ENCODE assay signal across 9 cellular contexts in the genomic region with DNA sequence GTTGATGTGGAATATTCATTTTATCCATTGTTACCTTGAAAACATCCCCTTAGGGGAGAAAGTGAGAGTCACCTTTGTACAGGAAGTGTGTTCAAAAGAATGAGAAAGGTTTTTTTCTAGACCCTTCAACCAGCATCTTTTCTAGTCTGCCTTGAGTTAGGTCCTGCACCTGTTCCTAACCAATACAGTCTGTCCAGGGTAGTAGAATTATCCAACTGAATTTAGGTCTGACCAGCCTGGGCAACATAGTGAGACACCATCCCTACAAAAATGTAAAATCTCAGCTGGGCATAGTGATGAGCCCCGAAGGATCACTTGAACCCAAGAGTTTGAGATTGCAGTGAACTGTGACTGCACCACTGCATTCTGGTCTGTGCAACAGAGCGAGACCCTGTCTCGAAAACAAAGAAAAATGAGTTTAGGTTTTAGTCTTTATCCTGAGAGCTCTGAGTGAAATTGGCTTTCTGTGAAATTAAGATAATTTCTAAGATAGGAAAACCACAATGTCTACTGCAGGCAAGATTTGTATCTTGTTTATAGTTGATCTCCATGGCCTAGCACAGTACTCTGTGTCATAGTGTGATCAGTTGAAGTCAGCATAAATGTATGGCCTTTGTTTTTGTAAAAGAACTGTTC. TPM values are rescaled to one million over a fixed set of nuclear protein-coding genes. Genes with fewer than 3 reads are reported as not detected.
A peak's percentile ranks its signal among the peaks of the same experiment; 100 is the strongest.
DNase-seq lines count a peak whose midpoint lies in the region; ATAC-seq and TF ChIP-seq lines count a peak whose summit lies in the region.
"Had no signal": no experiment of that assay in that cellular context is flagged by ENCODE, and none has a peak within 500 bp of the region (broad histone marks: within the 10 kb centered on the region; RNA-seq: fewer than 3 reads in every experiment).

No MANE protein-coding gene starts in this region.

- CTCF ChIA-PET in HEK293 (lab: Yijun Ruan, JAX) = interaction anchor here (0.6 to 1.0 kb wide), 2 partner anchors 149 to 153 kb away, joined by 3 read pairs; no protein-coding TSS in a partner anchor

- H3K27me3 Mint-ChIP-seq in IgD-negative memory B cell (no peaks in the 10 kb centered on the region), memory B cell (no peaks in the 10 kb centered on the region)

- peaks cover 4% of the 10 kb centered on the region for H3K36me3 Mint-ChIP-seq in IgD-negative memory B cell
- H3K36me3 Mint-ChIP-seq in memory B cell = peaks cover 5% of the 10 kb centered on the region

- H3K27ac Mint-ChIP-seq in IgD-negative memory B cell (peak overlapping the region in 2 of 3 donors; percentile 79 to 87), memory B cell (peak overlapping the region; percentile 66)

- no peak for TF ChIP-seq CTCF in HEK293 (tag by site-specific recombination; IDR thresholded peaks at IDR 0.05)

- ATAC-seq in GM18870 (IDR thresholded peaks at IDR 0.05; ENCODE audit: unreplicated experiment) (peak; percentile 82), memory B cell (ENCODE audit: low read depth) (peak; percentile 43), HG03571 (IDR thresholded peaks at IDR 0.05; ENCODE audit: unreplicated experiment) (no peak)

- H3K9me3 ChIP-seq in HEK293 (ENCODE audit: control insufficient read depth, insufficient read depth, low read depth, low read length) (no peaks in the 10 kb centered on the region), SJCRH30 (replicated peaks) (no peaks in the 10 kb centered on the region)

- H3K9me3 Mint-ChIP-seq in IgD-negative memory B cell (no peaks in the 10 kb centered on the region), memory B cell (no peaks in the 10 kb centered on the region)

- no peaks in the 10 kb centered on the region for H3K27me3 ChIP-seq in SJCRH30

- peaks cover 20 to 39% (median 38%) of the 10 kb centered on the region in 3 donors for H3K4me1 Mint-ChIP-seq in IgD-negative memory B cell
- H3K4me1 Mint-ChIP-seq in memory B cell = peaks cover 20% of the 10 kb centered on the region

- H3K36me3 ChIP-seq in HEK293 (ENCODE audit: control insufficient read depth in 2 of 2, insufficient read depth in 1 of 2, low read length in 2 of 2) = peaks cover 4% of the 10 kb centered on the region in 2 experiments; a peak in 2 of 3 replicates
- peaks cover 21% of the 10 kb centered on the region for H3K36me3 ChIP-seq in SJCRH30

- H3K27ac ChIP-seq in HEK293 (ENCODE audit: extremely low read depth, low read depth, low read length) (peak overlapping the region; percentile 47; the same call in 1 of the 2 replicates), SJCRH30 (no peak overlapping the region)

- H3K4me1 ChIP-seq in HEK293 (ENCODE audit: control insufficient read depth, insufficient read depth, low read length) (peaks cover 24% of the 10 kb centered on the region), SJCRH30 (no peaks in the 10 kb centered on the region)

- no peak overlapping the region for H3K4me3 ChIP-seq in HEK293 (ENCODE audit: low read depth, low read length)
- H3K4me3 ChIP-seq in SJCRH30 = no peak overlapping the region

- POLR2A ChIA-PET in HEK293 (lab: Yijun Ruan, JAX) = no interaction called here

- DNase-seq in memory B cell (ENCODE audit: low spot score in 2 of 2) (no peak), DMS114 treated with DMSO at 0.1 percent for 48 hours (lab: John Stamatoyannopoulos, UW; ENCODE audit: unreplicated experiment) (no peak), NCI-H2196 treated with DMSO at 0.1 percent for 48 hours (lab: John Stamatoyannopoulos, UW; ENCODE audit: unreplicated experiment) (no peak), SJCRH30 (no peak)
- DNase-seq: NCI-H1694 treated with DMSO at 0.1 percent for 48 hours had no signal

- H3K4me3 Mint-ChIP-seq in IgD-negative memory B cell (peak overlapping the region in 2 of 4 donors; percentile 42 to 70), memory B cell (peak overlapping the region; percentile 1)

TF ChIP-seq in HEK293, 187 proteins besides CTCF, POLR2A, EP300 and RAD21:
- TF ChIP-seq OSR2 (tag by site-specific recombination; IDR thresholded peaks at IDR 0.05) = peak; percentile 56; the same call in 1 of the 2 replicates
- peak; percentile 65 for TF ChIP-seq ZNF121 (tag by site-specific recombination; IDR thresholded peaks at IDR 0.05)
- TF ChIP-seq ZXDB (tag by site-specific recombination; IDR thresholded peaks at IDR 0.05) = peak; percentile 27; the same call in 1 of the 2 replicates
- TF ChIP-seq ZNF10 (tag by site-specific recombination; IDR thresholded peaks at IDR 0.05) = peak; percentile 93
- no peak for TF ChIP-seq ZNF48 (tag by site-specific recombination; IDR thresholded peaks at IDR 0.05)
- 0 out of 2 replicates have a peak, but pooled peaks have one; percentile 32 for TF ChIP-seq ZEB2 (tag by site-specific recombination; IDR thresholded peaks at IDR 0.05)
- TF ChIP-seq, protein P1, sequence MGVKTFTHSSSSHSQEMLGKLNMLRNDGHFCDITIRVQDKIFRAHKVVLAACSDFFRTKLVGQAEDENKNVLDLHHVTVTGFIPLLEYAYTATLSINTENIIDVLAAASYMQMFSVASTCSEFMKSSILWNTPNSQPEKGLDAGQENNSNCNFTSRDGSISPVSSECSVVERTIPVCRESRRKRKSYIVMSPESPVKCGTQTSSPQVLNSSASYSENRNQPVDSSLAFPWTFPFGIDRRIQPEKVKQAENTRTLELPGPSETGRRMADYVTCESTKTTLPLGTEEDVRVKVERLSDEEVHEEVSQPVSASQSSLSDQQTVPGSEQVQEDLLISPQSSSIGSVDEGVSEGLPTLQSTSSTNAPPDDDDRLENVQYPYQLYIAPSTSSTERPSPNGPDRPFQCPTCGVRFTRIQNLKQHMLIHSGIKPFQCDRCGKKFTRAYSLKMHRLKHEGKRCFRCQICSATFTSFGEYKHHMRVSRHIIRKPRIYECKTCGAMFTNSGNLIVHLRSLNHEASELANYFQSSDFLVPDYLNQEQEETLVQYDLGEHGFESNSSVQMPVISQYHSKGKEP (tag by site-specific recombination; IDR thresholded peaks at IDR 0.05) = no peak
- 0 out of 2 replicates have a peak, but pooled peaks have one; percentile 17 for TF ChIP-seq FEZF1 (tag by site-specific recombination; IDR thresholded peaks at IDR 0.05)
- TF ChIP-seq, protein P2, sequence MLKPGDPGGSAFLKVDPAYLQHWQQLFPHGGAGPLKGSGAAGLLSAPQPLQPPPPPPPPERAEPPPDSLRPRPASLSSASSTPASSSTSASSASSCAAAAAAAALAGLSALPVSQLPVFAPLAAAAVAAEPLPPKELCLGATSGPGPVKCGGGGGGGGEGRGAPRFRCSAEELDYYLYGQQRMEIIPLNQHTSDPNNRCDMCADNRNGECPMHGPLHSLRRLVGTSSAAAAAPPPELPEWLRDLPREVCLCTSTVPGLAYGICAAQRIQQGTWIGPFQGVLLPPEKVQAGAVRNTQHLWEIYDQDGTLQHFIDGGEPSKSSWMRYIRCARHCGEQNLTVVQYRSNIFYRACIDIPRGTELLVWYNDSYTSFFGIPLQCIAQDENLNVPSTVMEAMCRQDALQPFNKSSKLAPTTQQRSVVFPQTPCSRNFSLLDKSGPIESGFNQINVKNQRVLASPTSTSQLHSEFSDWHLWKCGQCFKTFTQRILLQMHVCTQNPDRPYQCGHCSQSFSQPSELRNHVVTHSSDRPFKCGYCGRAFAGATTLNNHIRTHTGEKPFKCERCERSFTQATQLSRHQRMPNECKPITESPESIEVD (tag by site-specific recombination; IDR thresholded peaks at IDR 0.05) = peak; percentile 88
- TF ChIP-seq ZNF843 (tag by site-specific recombination; IDR thresholded peaks at IDR 0.05) = 0 out of 2 replicates have a peak, but pooled peaks have one; percentile 42
- TF ChIP-seq, protein P3, sequence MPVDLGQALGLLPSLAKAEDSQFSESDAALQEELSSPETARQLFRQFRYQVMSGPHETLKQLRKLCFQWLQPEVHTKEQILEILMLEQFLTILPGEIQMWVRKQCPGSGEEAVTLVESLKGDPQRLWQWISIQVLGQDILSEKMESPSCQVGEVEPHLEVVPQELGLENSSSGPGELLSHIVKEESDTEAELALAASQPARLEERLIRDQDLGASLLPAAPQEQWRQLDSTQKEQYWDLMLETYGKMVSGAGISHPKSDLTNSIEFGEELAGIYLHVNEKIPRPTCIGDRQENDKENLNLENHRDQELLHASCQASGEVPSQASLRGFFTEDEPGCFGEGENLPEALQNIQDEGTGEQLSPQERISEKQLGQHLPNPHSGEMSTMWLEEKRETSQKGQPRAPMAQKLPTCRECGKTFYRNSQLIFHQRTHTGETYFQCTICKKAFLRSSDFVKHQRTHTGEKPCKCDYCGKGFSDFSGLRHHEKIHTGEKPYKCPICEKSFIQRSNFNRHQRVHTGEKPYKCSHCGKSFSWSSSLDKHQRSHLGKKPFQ (tag by site-specific recombination; IDR thresholded peaks at IDR 0.05) = 0 out of 2 replicates have a peak, but pooled peaks have one; percentile 28

RNA-seq across cellular contexts. Expression of a gene that starts 25.2 kb away (rescaled TPM):
- polyA plus RNA-seq in IgD-negative memory B cell = 26.0 TPM
- total RNA-seq in SJCRH30 (2014; rRNA removed; shearing (Covaris generic)) = 166 and 178 TPM in 2 replicates
